In the genomic region with DNA sequence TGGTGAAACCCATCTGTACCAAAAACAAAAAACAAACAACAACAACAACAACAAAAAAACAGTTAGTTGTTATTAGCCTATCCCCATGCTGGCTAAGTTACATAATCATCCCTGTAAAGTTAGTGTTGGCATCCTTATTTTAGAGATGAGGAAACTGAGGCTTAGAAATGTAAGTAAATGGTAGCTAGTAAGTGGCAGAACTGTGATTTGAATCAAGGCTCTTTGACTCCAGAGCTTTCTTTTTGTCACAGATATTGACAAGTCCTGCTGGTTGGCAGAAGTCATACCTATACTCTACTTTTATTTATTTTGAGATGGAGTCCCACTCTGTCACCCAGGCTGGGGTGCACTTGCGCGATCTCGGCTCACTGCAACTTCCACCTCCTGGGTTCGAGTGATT, we compare ENCODE assay signal across 2 cellular contexts.
TF ChIP-seq lines count a peak whose summit lies in the region.

No MANE protein-coding gene starts in this region.

TF ChIP-seq in A549, 52 proteins besides CTCF, POLR2A, EP300 and RAD21:
- TF ChIP-seq, protein P1, sequence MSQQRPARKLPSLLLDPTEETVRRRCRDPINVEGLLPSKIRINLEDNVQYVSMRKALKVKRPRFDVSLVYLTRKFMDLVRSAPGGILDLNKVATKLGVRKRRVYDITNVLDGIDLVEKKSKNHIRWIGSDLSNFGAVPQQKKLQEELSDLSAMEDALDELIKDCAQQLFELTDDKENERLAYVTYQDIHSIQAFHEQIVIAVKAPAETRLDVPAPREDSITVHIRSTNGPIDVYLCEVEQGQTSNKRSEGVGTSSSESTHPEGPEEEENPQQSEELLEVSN (IDR thresholded peaks at IDR 0.05; ENCODE audit: borderline replicate concordance, low read depth): no peak
- no peak for TF ChIP-seq HOXA7 (CRISPR knock-in tag; IDR thresholded peaks at IDR 0.05)
- no peak for TF ChIP-seq RCOR1 (IDR thresholded peaks at IDR 0.05; ENCODE audit: low read depth, low read length)
- TF ChIP-seq NFE2L2 (conservative IDR thresholded peaks at IDR 0.05; ENCODE audit: low read length): no peak
- TF ChIP-seq ESRRA (IDR thresholded peaks at IDR 0.05; ENCODE audit: borderline replicate concordance, low read length): no peak
- TF ChIP-seq, protein P2, sequence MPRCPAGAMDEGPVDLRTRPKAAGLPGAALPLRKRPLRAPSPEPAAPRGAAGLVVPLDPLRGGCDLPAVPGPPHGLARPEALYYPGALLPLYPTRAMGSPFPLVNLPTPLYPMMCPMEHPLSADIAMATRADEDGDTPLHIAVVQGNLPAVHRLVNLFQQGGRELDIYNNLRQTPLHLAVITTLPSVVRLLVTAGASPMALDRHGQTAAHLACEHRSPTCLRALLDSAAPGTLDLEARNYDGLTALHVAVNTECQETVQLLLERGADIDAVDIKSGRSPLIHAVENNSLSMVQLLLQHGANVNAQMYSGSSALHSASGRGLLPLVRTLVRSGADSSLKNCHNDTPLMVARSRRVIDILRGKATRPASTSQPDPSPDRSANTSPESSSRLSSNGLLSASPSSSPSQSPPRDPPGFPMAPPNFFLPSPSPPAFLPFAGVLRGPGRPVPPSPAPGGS (IDR thresholded peaks at IDR 0.05): no peak
- TF ChIP-seq ZFP36 (IDR thresholded peaks at IDR 0.05; ENCODE audit: borderline replicate concordance, partially characterized antibody): no peak
- TF ChIP-seq, protein P3, sequence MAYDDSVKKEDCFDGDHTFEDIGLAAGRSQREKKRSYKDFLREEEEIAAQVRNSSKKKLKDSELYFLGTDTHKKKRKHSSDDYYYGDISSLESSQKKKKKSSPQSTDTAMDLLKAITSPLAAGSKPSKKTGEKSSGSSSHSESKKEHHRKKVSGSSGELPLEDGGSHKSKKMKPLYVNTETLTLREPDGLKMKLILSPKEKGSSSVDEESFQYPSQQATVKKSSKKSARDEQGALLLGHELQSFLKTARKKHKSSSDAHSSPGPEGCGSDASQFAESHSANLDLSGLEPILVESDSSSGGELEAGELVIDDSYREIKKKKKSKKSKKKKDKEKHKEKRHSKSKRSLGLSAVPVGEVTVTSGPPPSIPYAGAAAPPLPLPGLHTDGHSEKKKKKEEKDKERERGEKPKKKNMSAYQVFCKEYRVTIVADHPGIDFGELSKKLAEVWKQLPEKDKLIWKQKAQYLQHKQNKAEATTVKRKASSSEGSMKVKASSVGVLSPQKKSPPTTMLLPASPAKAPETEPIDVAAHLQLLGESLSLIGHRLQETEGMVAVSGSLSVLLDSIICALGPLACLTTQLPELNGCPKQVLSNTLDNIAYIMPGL (CRISPR knock-in tag; IDR thresholded peaks at IDR 0.05; ENCODE audit: borderline replicate concordance): no peak
- TF ChIP-seq SMC3 (IDR thresholded peaks at IDR 0.05): no peak
- TF ChIP-seq ZC3H11A (IDR thresholded peaks at IDR 0.05): no peak
- TF ChIP-seq, protein P4, sequence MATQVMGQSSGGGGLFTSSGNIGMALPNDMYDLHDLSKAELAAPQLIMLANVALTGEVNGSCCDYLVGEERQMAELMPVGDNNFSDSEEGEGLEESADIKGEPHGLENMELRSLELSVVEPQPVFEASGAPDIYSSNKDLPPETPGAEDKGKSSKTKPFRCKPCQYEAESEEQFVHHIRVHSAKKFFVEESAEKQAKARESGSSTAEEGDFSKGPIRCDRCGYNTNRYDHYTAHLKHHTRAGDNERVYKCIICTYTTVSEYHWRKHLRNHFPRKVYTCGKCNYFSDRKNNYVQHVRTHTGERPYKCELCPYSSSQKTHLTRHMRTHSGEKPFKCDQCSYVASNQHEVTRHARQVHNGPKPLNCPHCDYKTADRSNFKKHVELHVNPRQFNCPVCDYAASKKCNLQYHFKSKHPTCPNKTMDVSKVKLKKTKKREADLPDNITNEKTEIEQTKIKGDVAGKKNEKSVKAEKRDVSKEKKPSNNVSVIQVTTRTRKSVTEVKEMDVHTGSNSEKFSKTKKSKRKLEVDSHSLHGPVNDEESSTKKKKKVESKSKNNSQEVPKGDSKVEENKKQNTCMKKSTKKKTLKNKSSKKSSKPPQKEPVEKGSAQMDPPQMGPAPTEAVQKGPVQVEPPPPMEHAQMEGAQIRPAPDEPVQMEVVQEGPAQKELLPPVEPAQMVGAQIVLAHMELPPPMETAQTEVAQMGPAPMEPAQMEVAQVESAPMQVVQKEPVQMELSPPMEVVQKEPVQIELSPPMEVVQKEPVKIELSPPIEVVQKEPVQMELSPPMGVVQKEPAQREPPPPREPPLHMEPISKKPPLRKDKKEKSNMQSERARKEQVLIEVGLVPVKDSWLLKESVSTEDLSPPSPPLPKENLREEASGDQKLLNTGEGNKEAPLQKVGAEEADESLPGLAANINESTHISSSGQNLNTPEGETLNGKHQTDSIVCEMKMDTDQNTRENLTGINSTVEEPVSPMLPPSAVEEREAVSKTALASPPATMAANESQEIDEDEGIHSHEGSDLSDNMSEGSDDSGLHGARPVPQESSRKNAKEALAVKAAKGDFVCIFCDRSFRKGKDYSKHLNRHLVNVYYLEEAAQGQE (IDR thresholded peaks at IDR 0.05): no peak
- TF ChIP-seq CBX2 (IDR thresholded peaks at IDR 0.05; ENCODE audit: borderline replicate concordance, low read depth): no peak
- TF ChIP-seq NR3C1 (IDR thresholded peaks at IDR 0.05): no peak
- no peak for TF ChIP-seq CHD2 (IDR thresholded peaks at IDR 0.05; ENCODE audit: low read length, partially characterized antibody)
- TF ChIP-seq CHD4 (IDR thresholded peaks at IDR 0.05; ENCODE audit: borderline replicate concordance): no peak
- TF ChIP-seq TFCP2L1 (CRISPR knock-in tag; IDR thresholded peaks at IDR 0.05): no peak
- no peak for TF ChIP-seq KDM1A (IDR thresholded peaks at IDR 0.05; ENCODE audit: low read depth)
TF ChIP-seq in A549: peak in this region for 0.

TF ChIP-seq in K562, 482 proteins besides CTCF, POLR2A, EP300 and RAD21:
- TF ChIP-seq RFX7 (CRISPR knock-in tag; IDR thresholded peaks at IDR 0.05) (no peak), RCOR1 (IDR thresholded peaks at IDR 0.05; ENCODE audit: borderline replicate concordance in 1 of 2, low read depth in 2 of 2, low read length in 2 of 2) (0 out of 4 replicates have a peak, but pooled peaks of 1 of the 2 experiments have one; percentile 39), KDM1A (IDR thresholded peaks at IDR 0.05) (peak; percentile 68 to 84)
TF ChIP-seq in K562: peak in this region for 2.
